ENCODE assay signal across 19 cellular contexts in the genomic region with DNA sequence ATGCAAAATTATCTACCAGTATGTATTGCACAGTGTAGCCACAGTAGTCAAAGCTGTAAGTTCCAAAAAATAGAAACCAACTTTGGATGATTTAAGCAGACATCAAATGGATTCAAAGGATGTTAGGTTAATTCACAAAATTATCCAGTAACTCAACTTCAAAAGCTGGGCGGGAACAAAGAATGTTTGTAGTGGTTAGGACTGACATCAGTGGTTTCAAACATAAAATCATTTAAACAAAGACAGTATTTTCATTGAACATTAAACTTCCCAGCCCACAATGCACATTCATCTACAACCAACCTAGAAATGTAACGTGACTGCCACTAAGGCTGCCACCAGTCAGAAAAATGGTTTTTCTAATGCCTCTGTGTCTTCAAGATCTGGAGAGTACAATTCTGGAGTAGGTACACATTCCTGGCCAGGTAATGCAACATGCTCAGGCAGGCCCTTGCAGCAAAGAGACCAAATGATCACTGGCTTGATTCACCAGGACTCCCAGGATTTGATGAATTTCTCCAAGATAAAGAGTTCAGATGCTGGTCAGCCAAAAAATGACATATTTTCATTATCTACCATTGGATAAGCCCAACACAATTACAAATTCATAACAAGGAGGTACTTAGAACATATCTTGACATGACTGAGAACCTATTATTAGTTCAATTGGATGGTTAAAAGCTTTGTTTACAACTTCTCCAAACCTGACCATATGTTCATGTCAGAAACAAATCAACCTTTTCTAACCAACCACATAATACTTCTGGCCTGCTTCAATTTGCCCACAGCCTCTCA.
"Had no signal": no experiment of that assay in that cellular context is flagged by ENCODE, and none has a peak within 500 bp of the region (broad histone marks: within the 10 kb centered on the region; RNA-seq: fewer than 3 reads in every experiment).

No MANE protein-coding gene starts in this region.

- FAIRE-seq: colon, TTC549 had no signal

- DNase-seq: activated CD4-positive, alpha-beta T cell treated with anti-CD3 and anti-CD28 coated beads, Interleukin-2, amount 10 ng/mL, durations not matched to agents 24 days and 14 days; activated CD8-positive, alpha-beta memory T cell treated with anti-CD3 and anti-CD28 coated beads, Interleukin-2, amount 50 U/mL, for 4 hours; activated CD8-positive, alpha-beta T cell treated with anti-CD3 and anti-CD28 coated beads, Interleukin-2, amount 10 ng/mL, durations not matched to agents 7 days and 5 days; activated naive CD8-positive, alpha-beta T cell treated with anti-CD3 and anti-CD28 coated beads, Interleukin-2, amount 10 ng/mL, durations not matched to agents 7 days and 5 days; activated T-cell treated with anti-CD3 and anti-CD28 coated beads, Interleukin-2, amount 50 U/mL, for 72 hours; islet precursor cell; naive B cell; ovary; retina; stimulated activated CD4-positive, alpha-beta T cell treated with anti-CD3 and anti-CD28 coated beads, Interleukin-12 subunit alpha, Interleukin-12 subunit beta, amount 100 ng/mL, for 4 hours; thyroid gland; uterus had no signal

- H3K4me3 ChIP-seq: ascending aorta, hepatocyte, lung, ovary, thyroid gland, uterus had no signal

- ATAC-seq: activated CD8-positive, alpha-beta T cell treated with anti-CD3 and anti-CD28 coated beads, Interleukin-2, amount 10 ng/mL, durations not matched to agents 7 days and 5 days; activated T-cell treated with anti-CD3 and anti-CD28 coated beads, Interleukin-2, amount 50 U/mL, for 72 hours; stimulated activated effector memory CD8-positive, alpha-beta T cell treated with anti-CD3 and anti-CD28 coated beads, Interleukin-12 subunit alpha, Interleukin-12 subunit beta, amount 100 ng/mL, for 72 hours; WTC11 had no signal
